Comparison of ENCODE assay signal across 9 cellular contexts in genomic region chr20:48635791-48636267, GRCh38.
DNase-seq lines count a peak whose midpoint lies in the region; ATAC-seq, FAIRE-seq and TF ChIP-seq lines count a peak whose summit lies in the region.
"Had no signal": no experiment of that assay in that cellular context is flagged by ENCODE, and none has a peak within 500 bp of the region (broad histone marks: within the 10 kb centered on the region; RNA-seq: fewer than 3 reads in every experiment).

No MANE protein-coding gene starts in this region.

- H3K36me3 Mint-ChIP-seq in T-helper 17 cell (ENCODE audit: low read depth): peaks cover 19% of the 10 kb centered on the region
- H3K36me3 Mint-ChIP-seq in astrocyte (ENCODE audit: low read depth, unreplicated experiment): no peaks in the 10 kb centered on the region

- no peaks in the 10 kb centered on the region for H3K4me1 ChIP-seq in Karpas-422 (ENCODE audit: low read length)
- H3K4me1 ChIP-seq in astrocyte (ENCODE audit: insufficient read depth, low read length): peaks cover 9% of the 10 kb centered on the region

- TF ChIP-seq CTCF in astrocyte (IDR thresholded peaks at IDR 0.05; ENCODE audit: insufficient read depth, low read depth, low read length): peak; percentile 72

- H3K4me3 ChIP-seq in Karpas-422 (ENCODE audit: low read length): no peak overlapping the region
- H3K4me3 ChIP-seq in astrocyte (ENCODE audit: insufficient read depth, low read depth, low read length): no peak overlapping the region

- H3K4me3 Mint-ChIP-seq in T-helper 17 cell (no peak overlapping the region), astrocyte (ENCODE audit: unreplicated experiment) (no peak overlapping the region)

- H3K9ac ChIP-seq in Karpas-422 (ENCODE audit: low read length) (no peak overlapping the region), astrocyte (ENCODE audit: low read length) (no peak overlapping the region)

- no peaks in the 10 kb centered on the region for H3K79me2 ChIP-seq in Karpas-422 (ENCODE audit: low read length)
- no peaks in the 10 kb centered on the region for H3K79me2 ChIP-seq in astrocyte (ENCODE audit: insufficient read depth, low read length)

- H4K20me1 ChIP-seq in Karpas-422 (ENCODE audit: insufficient read depth, low read depth, low read length): no peaks in the 10 kb centered on the region
- H4K20me1 ChIP-seq in astrocyte (ENCODE audit: insufficient read depth, low read length): peaks cover 5% of the 10 kb centered on the region

- H2AFZ ChIP-seq in Karpas-422 (ENCODE audit: low read length) (no peak overlapping the region), astrocyte (ENCODE audit: low read depth, low read length) (no peak overlapping the region)

- H3K9me2 ChIP-seq in Karpas-422 (replicated peaks; ENCODE audit: insufficient read depth, low read length): no peaks in the 10 kb centered on the region

- peaks cover 18% of the 10 kb centered on the region for H3K4me1 Mint-ChIP-seq in T-helper 17 cell
- H3K4me1 Mint-ChIP-seq in astrocyte (ENCODE audit: low read depth, unreplicated experiment): peaks cover 3% of the 10 kb centered on the region

- DNase-seq in EL: peak; percentile 58
- peak; percentile 80 for DNase-seq in Karpas-422
- peak; percentile 45 to 60 (median 47) for DNase-seq in T-helper 17 cell
- DNase-seq in astrocyte (ENCODE audit: low read depth): no peak
- DNase-seq in hypothalamus (lab: John Stamatoyannopoulos, UW): peak in 47 of 51 donors; percentile 12 to 87 (median 56)
- DNase-seq in stimulated activated CD4-positive, alpha-beta T cell treated with anti-CD3 and anti-CD28 coated beads, Interleukin-1b, Interleukin-23, amount 100 ng/mL, for 1 hour (ENCODE audit: low read depth in 2 of 2): peak; percentile 34 to 46
- DNase-seq in NCI-H1930 (lab: John Stamatoyannopoulos, UW): no peak

- H3K27me3 ChIP-seq in Karpas-422 (ENCODE audit: low read length): no peaks in the 10 kb centered on the region
- no peaks in the 10 kb centered on the region for H3K27me3 ChIP-seq in astrocyte (ENCODE audit: insufficient read depth, low read length)

- no peaks in the 10 kb centered on the region for H3K36me3 ChIP-seq in Karpas-422 (ENCODE audit: insufficient read depth, low read length)
- no peaks in the 10 kb centered on the region for H3K36me3 ChIP-seq in astrocyte (ENCODE audit: insufficient read depth, low read length)

- H3K4me2 ChIP-seq in Karpas-422 (ENCODE audit: low read depth, low read length, poor library complexity, severe bottlenecking) (no peak overlapping the region), astrocyte (ENCODE audit: low read length) (no peak overlapping the region)

- no peaks in the 10 kb centered on the region for H3K9me3 Mint-ChIP-seq in astrocyte (ENCODE audit: unreplicated experiment)

- H3K27me3 Mint-ChIP-seq in T-helper 17 cell: no peaks in the 10 kb centered on the region
- peaks cover 2% of the 10 kb centered on the region for H3K27me3 Mint-ChIP-seq in astrocyte (ENCODE audit: low read depth, unreplicated experiment)

- H3K9me3 ChIP-seq in Karpas-422 (ENCODE audit: low read length) (no peaks in the 10 kb centered on the region), T-helper 17 cell (ENCODE audit: control insufficient read depth, low read length, poor library complexity, severe bottlenecking) (no peaks in the 10 kb centered on the region), astrocyte (ENCODE audit: insufficient read depth, low read depth, low read length) (no peaks in the 10 kb centered on the region)

- H3K27ac Mint-ChIP-seq in T-helper 17 cell: peak overlapping the region; percentile 84
- no peak overlapping the region for H3K27ac Mint-ChIP-seq in astrocyte (ENCODE audit: unreplicated experiment)

- H3K27ac ChIP-seq in Karpas-422 (ENCODE audit: low read length): no peak overlapping the region
- H3K27ac ChIP-seq in astrocyte (ENCODE audit: low read depth, low read length): no peak overlapping the region
- H3K27ac ChIP-seq: epithelial cell of prostate had no signal

- ATAC-seq in T-helper 17 cell (peak; percentile 73), GM18873 (IDR thresholded peaks at IDR 0.05; ENCODE audit: low FRiP score, unreplicated experiment) (no peak)

- no peak for FAIRE-seq in astrocyte (lab: Jason Lieb, UNC)

Comparison
In these comparisons a context has a peak if more than half of its experiments do, and no peak if none do; other contexts are left out.
1. DNase-seq: peak in EL (single experiment), Karpas-422 (single experiment), T-helper 17 cell (3 of 3), hypothalamus (47 of 51) and stimulated activated CD4-positive, alpha-beta T cell treated with anti-CD3 and anti-CD28 coated beads, Interleukin-1b, Interleukin-23, amount 100 ng/mL, for 1 hour (2 of 2); none in astrocyte (single experiment) and NCI-H1930 (0 of 2).